8 cellular contexts compared by ENCODE assay signal in the genomic region with DNA sequence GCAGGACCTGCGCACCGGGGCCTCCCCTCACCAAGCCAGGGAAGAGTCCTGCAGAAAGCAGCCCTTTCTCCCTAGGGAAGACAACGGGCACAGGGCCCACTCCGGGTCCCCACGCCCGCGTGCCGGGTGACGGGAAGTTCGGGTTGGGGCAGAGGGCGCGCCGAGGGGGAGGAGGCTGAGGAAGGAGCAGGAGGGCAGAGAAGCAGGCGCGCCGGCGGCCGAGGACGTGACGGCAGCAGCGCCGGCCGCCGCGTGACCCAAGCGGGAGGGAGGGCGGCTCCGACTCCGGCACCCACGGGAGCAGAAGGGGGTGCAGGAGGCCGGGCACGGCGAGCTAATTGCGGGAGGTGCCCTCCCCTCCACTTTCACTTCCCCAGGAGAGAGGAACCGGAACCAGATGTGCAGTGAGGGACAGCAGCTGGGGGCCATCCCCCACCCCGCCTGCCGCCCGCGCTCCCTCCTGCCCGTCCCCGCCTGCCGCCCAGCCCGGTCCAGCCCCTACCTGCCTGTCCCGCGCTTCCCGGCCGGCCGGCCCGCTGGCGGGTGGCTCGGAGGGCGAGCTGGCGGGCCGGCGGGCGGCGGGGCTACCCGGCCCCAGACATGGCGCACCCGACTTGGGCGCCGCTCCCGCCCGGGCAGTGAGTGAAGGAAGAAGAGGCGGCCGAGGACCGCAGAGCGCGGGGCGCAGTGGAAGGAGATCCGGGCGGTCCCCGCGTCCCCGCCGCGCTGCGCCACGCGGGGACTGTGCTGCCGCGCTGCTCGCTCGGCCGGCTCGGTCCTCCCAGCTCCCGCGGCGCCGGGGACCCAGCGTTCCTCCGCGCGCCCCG. TPM values are rescaled to one million over a fixed set of nuclear protein-coding genes. Genes with fewer than 3 reads are reported as not detected.
DNase-seq lines count a peak whose midpoint lies in the region; ATAC-seq and TF ChIP-seq lines count a peak whose summit lies in the region.

No MANE protein-coding gene starts in this region.

- H3K9me3 ChIP-seq in DND-41 (ENCODE audit: insufficient read depth, low read length, severe bottlenecking) = no peaks in the 10 kb centered on the region
- H3K9me3 ChIP-seq in HUES6 (ENCODE audit: control insufficient read depth, insufficient read depth, low read depth, low read length) = no peaks in the 10 kb centered on the region
- H3K9me3 ChIP-seq in SU-DHL-6 (ENCODE audit: insufficient read depth, low read length) = no peaks in the 10 kb centered on the region
- H3K9me3 ChIP-seq in adrenal gland (replicated peaks in 1 of 3) = no peaks in the 10 kb centered on the region
- no peaks in the 10 kb centered on the region for H3K9me3 ChIP-seq in right atrium auricular region

- H4K20me1 ChIP-seq in DND-41 (ENCODE audit: insufficient read depth, low read length) = peaks cover 11% of the 10 kb centered on the region
- H4K20me1 ChIP-seq in SU-DHL-6 (ENCODE audit: low read depth, low read length) = no peaks in the 10 kb centered on the region

- peaks cover 68% of the 10 kb centered on the region for H3K36me3 ChIP-seq in DND-41 (ENCODE audit: insufficient read depth, low read length)
- peaks cover 64% of the 10 kb centered on the region for H3K36me3 ChIP-seq in HUES6 (ENCODE audit: control insufficient read depth, insufficient read depth, low read length)
- peaks cover 5% of the 10 kb centered on the region; the same call in 1 of the 2 replicates for H3K36me3 ChIP-seq in SU-DHL-6 (ENCODE audit: low read length)
- peaks cover 0 to 52% of the 10 kb centered on the region in 2 donors for H3K36me3 ChIP-seq in adrenal gland (replicated peaks in 1 of 2)
- peaks cover 56% of the 10 kb centered on the region for H3K36me3 ChIP-seq in right atrium auricular region

- intact Hi-C loops in adrenal gland (cut with DNase I) = loop anchor here (10.0 kb wide), 1 partner anchor 151 kb away; no protein-coding TSS in a partner anchor

- H3F3A ChIP-seq in SU-DHL-6 (ENCODE audit: insufficient read depth) = peaks cover 32% of the 10 kb centered on the region

- TF ChIP-seq POLR2A in adrenal gland (IDR thresholded peaks at IDR 0.05) = peak; percentile 11 to 68

- DNase-seq in DND-41 = peak; percentile 68
- peak; percentile 85 to 92 (median 90) for DNase-seq in adrenal gland
- DNase-seq in right atrium auricular region (ENCODE audit: low spot score) = peak; percentile 91
- DNase-seq in retina = peak; percentile 82
- no peak for DNase-seq in NCI-H524 treated with DMSO at 0.1 percent for 48 hours (lab: John Stamatoyannopoulos, UW)

- H3K79me2 ChIP-seq in DND-41 (ENCODE audit: insufficient read depth, low read length) = peaks cover 36% of the 10 kb centered on the region
- peaks cover 31% of the 10 kb centered on the region for H3K79me2 ChIP-seq in SU-DHL-6 (ENCODE audit: insufficient read depth, low read length)

- WGBS in adrenal gland, 4 donors = 0 to 1% (median 1%) methylated on average over 14 to 92 of the region's 95 CpGs

- H2AFZ ChIP-seq in DND-41 (ENCODE audit: low read depth, low read length) (peak overlapping the region; percentile 73), SU-DHL-6 (ENCODE audit: low read depth, low read length, severe bottlenecking) (no peak overlapping the region)

- H3K4me3 ChIP-seq in DND-41 (ENCODE audit: low read depth in 1 of 2, low read length in 2 of 2) (peak overlapping the region; percentile 75 to 90), HUES6 (ENCODE audit: low read depth, low read length) (peak overlapping the region; percentile 77), SU-DHL-6 (ENCODE audit: insufficient read depth, low read length, poor library complexity, severe bottlenecking) (peak overlapping the region; percentile 66), adrenal gland (peak overlapping the region in 3 of 4 donors; percentile 46 to 98 (median 75)), right atrium auricular region (peak overlapping the region; percentile 79 to 90)

- no peak for TF ChIP-seq CTCF in DND-41 (IDR thresholded peaks at IDR 0.05; ENCODE audit: borderline replicate concordance, extremely low read depth, low read length, poor library complexity, severe bottlenecking)
- TF ChIP-seq CTCF in SU-DHL-6 (IDR thresholded peaks at IDR 0.05; ENCODE audit: insufficient read depth, low read length, poor library complexity, severe bottlenecking) = no peak
- no peak for TF ChIP-seq CTCF in adrenal gland (IDR thresholded peaks at IDR 0.05)
- no peak for TF ChIP-seq CTCF in right atrium auricular region (IDR thresholded peaks at IDR 0.05)

- peak overlapping the region; percentile 88 for H3K9ac ChIP-seq in DND-41 (ENCODE audit: low read depth, low read length)
- peak overlapping the region; percentile 83 for H3K9ac ChIP-seq in HUES6 (ENCODE audit: low read length)
- H3K9ac ChIP-seq in SU-DHL-6 (ENCODE audit: low read length) = peak overlapping the region; percentile 86

- H3K4me1 ChIP-seq in DND-41 (ENCODE audit: insufficient read depth, low read length) (peaks cover 27% of the 10 kb centered on the region), HUES6 (ENCODE audit: control insufficient read depth, insufficient read depth, low read length) (0 out of 2 replicates have a peak, but pooled peaks cover 9% of the 10 kb centered on the region), adrenal gland (replicated peaks in 1 of 2) (peaks cover 0 to 7% of the 10 kb centered on the region in 2 donors), right atrium auricular region (peaks cover 0 to 35% of the 10 kb centered on the region in 2 donors)

- peak overlapping the region; percentile 78 for H3K27ac ChIP-seq in DND-41 (ENCODE audit: low read length)
- peak overlapping the region; percentile 34; the same call in 1 of the 2 replicates for H3K27ac ChIP-seq in HUES6 (ENCODE audit: low read depth, low read length)
- peak overlapping the region; percentile 90 for H3K27ac ChIP-seq in SU-DHL-6 (ENCODE audit: low read depth, low read length)
- peak overlapping the region; percentile 82 to 100 (median 94) for H3K27ac ChIP-seq in adrenal gland
- H3K27ac ChIP-seq in right atrium auricular region = peak overlapping the region; percentile 98

- peak; percentile 52 for ATAC-seq in DND-41 (ENCODE audit: insufficient read depth, low read depth)
- peak; percentile 53 for ATAC-seq in GM21515 (IDR thresholded peaks at IDR 0.05; ENCODE audit: unreplicated experiment)

- no peaks in the 10 kb centered on the region for H3K27me3 ChIP-seq in DND-41 (ENCODE audit: insufficient read depth, low read length, poor library complexity)
- no peaks in the 10 kb centered on the region for H3K27me3 ChIP-seq in HUES6 (ENCODE audit: control insufficient read depth, insufficient read depth, low read length)
- no peaks in the 10 kb centered on the region for H3K27me3 ChIP-seq in SU-DHL-6 (ENCODE audit: low read length)
- no peaks in the 10 kb centered on the region for H3K27me3 ChIP-seq in adrenal gland
- no peaks in the 10 kb centered on the region for H3K27me3 ChIP-seq in right atrium auricular region

- H3K4me2 ChIP-seq in DND-41 (ENCODE audit: insufficient read depth, low read length) (peak overlapping the region; percentile 80), SU-DHL-6 (ENCODE audit: low read depth, low read length, poor library complexity, severe bottlenecking) (peak overlapping the region; percentile 97)

- no peaks in the 10 kb centered on the region for H3K9me2 ChIP-seq in SU-DHL-6 (replicated peaks; ENCODE audit: insufficient read depth, low read length)

RNA-seq across cellular contexts. Expression of gene DENND4B, which starts 0.5 kb away (rescaled TPM):
- 10 to 100 TPM; 22.5 to 72.5 (median 36.7) TPM for total RNA-seq in adrenal gland
- 100 to 1,000 TPM in 1 of 3 donors, 10 to 100 TPM in 2; 14.4 to 110 (median 63.7) TPM for polyA plus RNA-seq in adrenal gland
- total RNA-seq in right atrium auricular region = 10 to 100 TPM; 22.0 to 26.6 TPM

RNA-seq across cellular contexts. Expression of gene CRTC2, which starts 12.4 kb away (rescaled TPM):
- total RNA-seq in adrenal gland (10 to 100 TPM; 15.3 to 53.6 (median 31.8) TPM), right atrium auricular region (10 to 100 TPM; 10.5 to 14.3 TPM)
- 100 to 1,000 TPM in 1 of 3 donors, 10 to 100 TPM in 2; 27.1 to 138 (median 75.0) TPM for polyA plus RNA-seq in adrenal gland

RNA-seq across cellular contexts. Expression of gene SLC39A1, which starts 17.3 kb away (rescaled TPM):
- 100 to 1,000 TPM in 7 of 8 donors, 10 to 100 TPM in 1; 96.5 to 173 (median 118) TPM for total RNA-seq in adrenal gland
- 10 to 100 TPM; 29.1 to 85.1 (median 63.9) TPM for polyA plus RNA-seq in adrenal gland
- total RNA-seq in right atrium auricular region = 10 to 100 TPM; 56.7 to 95.4 TPM

RNA-seq across cellular contexts. Expression of gene CREB3L4, which starts 21.7 kb away (rescaled TPM):
- 10 to 100 TPM in 7 of 8 donors, 1 to 10 TPM in 1; 5.1 to 16.7 (median 15.0) TPM for total RNA-seq in adrenal gland
- 10 to 100 TPM in 2 of 3 donors, 1 to 10 TPM in 1; 6.3 to 21.8 (median 19.0) TPM for polyA plus RNA-seq in adrenal gland
- total RNA-seq in right atrium auricular region = 1 to 10 TPM; 4.9 to 5.6 TPM

RNA-seq across cellular contexts. Expression of gene GATAD2B, which starts 23.2 kb away (rescaled TPM):
- total RNA-seq in adrenal gland (10 to 100 TPM in 7 of 8 donors, 1 to 10 TPM in 1; 7.3 to 43.3 (median 25.9) TPM), right atrium auricular region (10 to 100 TPM; 18.7 to 32.7 TPM)
- 10 to 100 TPM in 1 of 3 donors, 1 to 10 TPM in 2; 3.0 to 14.2 (median 6.6) TPM for polyA plus RNA-seq in adrenal gland

Comparison
In these comparisons a context has a peak if more than half of its experiments do, and no peak if none do; other contexts are left out.
1. H3K27ac ChIP-seq: peak in every context shown above with its lines; median percentile 98 in right atrium auricular region; 94 in adrenal gland; 90 in SU-DHL-6; 78 in DND-41; 34 in HUES6.